ENCODE assay signal across 8 cellular contexts in genomic region chr2:23384551-23385349, GRCh38. TPM values are rescaled to one million over a fixed set of nuclear protein-coding genes. Genes with fewer than 3 reads are reported as not detected.
DNase-seq lines count a peak whose midpoint lies in the region; ATAC-seq and TF ChIP-seq lines count a peak whose summit lies in the region.

Gene KLHL29, plus strand, starts transcription at chr2:23385179. Its CDS starts 177,018 bp downstream, at chr2:23562197.

- CTCF ChIA-PET in activated CD4-positive, alpha-beta memory T cell treated with anti-CD3 and anti-CD28 coated beads for 36 hours (lab: Charles Lee): no interaction called here

- peak within 1 kb of the TSS; percentile 42 for H3K4me3 Mint-ChIP-seq in activated CD4-positive, alpha-beta memory T cell treated with anti-CD3 and anti-CD28 coated beads for 36 hours

- intact Hi-C loops in activated CD4-positive, alpha-beta memory T cell treated with anti-CD3 and anti-CD28 coated beads for 36 hours (cut with micrococcal nuclease): loop anchor here (5.0 to 10.0 kb wide), 2 partner anchors 68 to 180 kb away; no protein-coding TSS in a partner anchor

- WGBS in lung, 2 donors: 6 to 21% methylated on average over 23 to 92 of the region's 92 CpGs

- no peaks in the 10 kb centered on the region for H3K9me3 Mint-ChIP-seq in activated CD4-positive, alpha-beta memory T cell treated with anti-CD3 and anti-CD28 coated beads for 36 hours

- DNase-seq in NCI-H2081 (lab: John Stamatoyannopoulos, UW) (peak; percentile 82 to 84), NCI-H2081 treated with DMSO at 0.1 percent for 48 hours (lab: John Stamatoyannopoulos, UW) (no peak), NCI-H1694 treated with DMSO at 0.1 percent for 48 hours (lab: John Stamatoyannopoulos, UW) (peak; percentile 29), ecto neural progenitor cell (ENCODE audit: low spot score) (peak; percentile 80), lung (ENCODE audit: low spot score) (peak; percentile 88)
- peak; percentile 70 for DNase-seq in activated CD4-positive, alpha-beta memory T cell treated with anti-CD3 and anti-CD28 coated beads for 36 hours
- DNase-seq in stimulated activated CD4-positive, alpha-beta T cell treated with anti-CD3 and anti-CD28 coated beads, TNF-alpha, amount 100 ng/mL, for 4 hours (ENCODE audit: low read depth in 3 of 3): peak; percentile 64 to 67 (median 65)

- ATAC-seq in HG02759 (IDR thresholded peaks at IDR 0.05; ENCODE audit: unreplicated experiment): peak; percentile 71
- ATAC-seq in lung (ENCODE audit: insufficient read depth, low FRiP score): peak; percentile 77

- H3K27ac Mint-ChIP-seq in activated CD4-positive, alpha-beta memory T cell treated with anti-CD3 and anti-CD28 coated beads for 36 hours: no peak within 1 kb of the TSS

- POLR2A ChIA-PET in activated CD4-positive, alpha-beta memory T cell treated with anti-CD3 and anti-CD28 coated beads for 36 hours (lab: Charles Lee): no interaction called here

- H3K4me1 ChIP-seq in lung (ENCODE audit: control insufficient read depth in 2 of 2, insufficient read depth in 2 of 2, low read length in 2 of 2): peaks cover 0 to 6% of the 10 kb centered on the region in 2 donors

- H3K27ac ChIP-seq in lung (ENCODE audit: low read depth in 1 of 2, low read length in 1 of 2): peak within 1 kb of the TSS in 1 of 2 donors; percentile 87

- TF ChIP-seq CTCF in lung (IDR thresholded peaks at IDR 0.05; ENCODE audit: control extremely low read depth, extremely low read depth): no peak

- H3K4me1 Mint-ChIP-seq in activated CD4-positive, alpha-beta memory T cell treated with anti-CD3 and anti-CD28 coated beads for 36 hours (ENCODE audit: low read depth): peaks cover 27% of the 10 kb centered on the region

- H3K36me3 Mint-ChIP-seq in activated CD4-positive, alpha-beta memory T cell treated with anti-CD3 and anti-CD28 coated beads for 36 hours: no peaks in the 10 kb centered on the region

- no peaks in the 10 kb centered on the region for H3K9me3 ChIP-seq in lung (ENCODE audit: control insufficient read depth in 2 of 2, insufficient read depth in 1 of 2, low read length in 1 of 2)

- H3K4me3 ChIP-seq in lung: peak within 1 kb of the TSS; percentile 54

- no peaks in the 10 kb centered on the region for H3K27me3 ChIP-seq in lung (ENCODE audit: control insufficient read depth, insufficient read depth)

- H3K36me3 ChIP-seq in lung (ENCODE audit: control insufficient read depth in 2 of 2, insufficient read depth in 2 of 2, low read length in 2 of 2): no peaks in the 10 kb centered on the region

- H3K27me3 Mint-ChIP-seq in activated CD4-positive, alpha-beta memory T cell treated with anti-CD3 and anti-CD28 coated beads for 36 hours: peaks cover 55% of the 10 kb centered on the region

RNA-seq across cellular contexts. Expression of gene KLHL29, which starts in this region (rescaled TPM):
- under 1 TPM; 0.88 to 0.99 TPM for total RNA-seq in activated CD4-positive, alpha-beta memory T cell treated with anti-CD3 and anti-CD28 coated beads for 36 hours
- 10 to 100 TPM in 1 of 2 donors, 1 to 10 TPM in 1; 2.7 to 16.2 TPM for total RNA-seq in lung
- polyA plus RNA-seq in lung: 1 to 10 TPM; 3.1 to 3.8 TPM

Comparison
In these comparisons a context has a peak if more than half of its experiments do, and no peak if none do; other contexts are left out.
1. Peak in DNase-seq in activated CD4-positive, alpha-beta memory T cell treated with anti-CD3 and anti-CD28 coated beads for 36 hours; RNA of the gene not detected or under 1 TPM.